ENCODE assay signal across 10 cellular contexts in genomic region chr2:230721712-230722111, GRCh38. TPM values are rescaled to one million over a fixed set of nuclear protein-coding genes. Genes with fewer than 3 reads are reported as not detected.
DNase-seq lines count a peak whose midpoint lies in the region; TF ChIP-seq lines count a peak whose summit lies in the region.
"Had no signal": no experiment of that assay in that cellular context is flagged by ENCODE, and none has a peak within 500 bp of the region (broad histone marks: within the 10 kb centered on the region; RNA-seq: fewer than 3 reads in every experiment).

No MANE protein-coding gene starts in this region.

- CTCF ChIA-PET in MCF 10A (lab: Yijun Ruan, JAX) = interaction anchor here (0.6 to 1.2 kb wide), 4 partner anchors 9 to 77 kb away, joined by 3 to 4 read pairs (median 3); no protein-coding TSS in a partner anchor

- TF ChIP-seq CTCF in MCF 10A (IDR thresholded peaks at IDR 0.05; ENCODE audit: unreplicated experiment) = no peak
- no peak for TF ChIP-seq CTCF in breast epithelium (IDR thresholded peaks at IDR 0.05)
- TF ChIP-seq CTCF in Loucy (conservative IDR thresholded peaks at IDR 0.05; ENCODE audit: low read length) = no peak
- TF ChIP-seq CTCF in choroid plexus epithelial cell (conservative IDR thresholded peaks at IDR 0.05; ENCODE audit: low read depth, low read length) = no peak
- no peak for TF ChIP-seq CTCF in esophagus squamous epithelium (IDR thresholded peaks at IDR 0.05)

- H3K36me3 Mint-ChIP-seq in MCF 10A (ENCODE audit: insufficient read depth, unreplicated experiment) = peaks cover 27% of the 10 kb centered on the region

- POLR2A ChIA-PET in MCF 10A (lab: Yijun Ruan, JAX) = interaction anchor here (1.0 to 2.6 kb wide), 6 partner anchors 9 to 75 kb away, joined by 3 to 20 read pairs (median 5); partner anchors contain the start of gene CAB39

- no peak overlapping the region for H3K27ac ChIP-seq in breast epithelium
- H3K27ac ChIP-seq in esophagus squamous epithelium = no peak overlapping the region

- intact Hi-C loops in MCF 10A (cut with micrococcal nuclease) (no loop called here), breast epithelium (cut with DNase I; ENCODE audit: low total_unique reads) (no loop called here), esophagus squamous epithelium (cut with DNase I) (no loop called here)

- no peak overlapping the region for H2AFZ ChIP-seq in Loucy (ENCODE audit: low read length)

- no peaks in the 10 kb centered on the region for H3K9me3 Mint-ChIP-seq in MCF 10A (ENCODE audit: unreplicated experiment)

- peak overlapping the region; percentile 73 for H3K27ac Mint-ChIP-seq in MCF 10A (ENCODE audit: low read depth, unreplicated experiment)

- WGBS in esophagus squamous epithelium, 2 donors = 44 to 59% methylated on average over 1 of the region's 1 CpG

- no peaks in the 10 kb centered on the region for H3K27me3 Mint-ChIP-seq in MCF 10A (ENCODE audit: insufficient read depth, unreplicated experiment)

- DNase-seq in MCF 10A (ENCODE audit: unreplicated experiment) (peak; percentile 30), breast epithelium (ENCODE audit: low spot score in 2 of 2) (no peak), choroid plexus epithelial cell (ENCODE audit: low read depth) (peak; percentile 70), esophagus squamous epithelium (lab: John Stamatoyannopoulos, UW) (no peak), COLO829 (ENCODE audit: low spot score) (no peak), NCI-H128 (lab: John Stamatoyannopoulos, UW; ENCODE audit: unreplicated experiment) (no peak), epidermal melanocyte (ENCODE audit: insufficient read length, low spot score) (no peak)
- DNase-seq: BE2C, caudate nucleus had no signal

- H3K79me2 ChIP-seq in Loucy (ENCODE audit: insufficient read depth, low read length) = peaks cover 93% of the 10 kb centered on the region

- no peaks in the 10 kb centered on the region for H3K9me2 ChIP-seq in Loucy (replicated peaks; ENCODE audit: low read depth, low read length)

- no TSS peak for BruUV-seq in MCF 10A (replicated peaks; lab: Mats Ljungman, UMichigan)

- no peaks in the 10 kb centered on the region; the same call in 1 of the 2 replicates for H3F3A ChIP-seq in Loucy (ENCODE audit: low read depth)

- no peaks in the 10 kb centered on the region for H3K27me3 ChIP-seq in breast epithelium
- no peaks in the 10 kb centered on the region for H3K27me3 ChIP-seq in Loucy (ENCODE audit: insufficient read depth, low read length, poor library complexity, severe bottlenecking)
- no peaks in the 10 kb centered on the region for H3K27me3 ChIP-seq in esophagus squamous epithelium
- H3K27me3 ChIP-seq: BE2C had no signal

- H3K4me3 Mint-ChIP-seq in MCF 10A (ENCODE audit: unreplicated experiment) = peak overlapping the region; percentile 37

- no peak for TF ChIP-seq POLR2A in breast epithelium (IDR thresholded peaks at IDR 0.05)
- no peak for TF ChIP-seq POLR2A in esophagus squamous epithelium (IDR thresholded peaks at IDR 0.05)

- H3K4me1 ChIP-seq in breast epithelium = no peaks in the 10 kb centered on the region
- peaks cover 57% of the 10 kb centered on the region for H3K4me1 ChIP-seq in Loucy (ENCODE audit: insufficient read depth, low read length, poor library complexity, severe bottlenecking)
- H3K4me1 ChIP-seq in esophagus squamous epithelium = peaks cover 0 to 59% (median 21%) of the 10 kb centered on the region in 3 donors
- H3K4me1 ChIP-seq: BE2C had no signal

- no peaks in the 10 kb centered on the region for H3K36me3 ChIP-seq in breast epithelium
- peaks cover 15% of the 10 kb centered on the region; the same call in 1 of the 2 replicates for H3K36me3 ChIP-seq in Loucy (ENCODE audit: insufficient read depth, low read length)
- H3K36me3 ChIP-seq in esophagus squamous epithelium = peaks cover 0 to 45% (median 6%) of the 10 kb centered on the region in 3 donors

- H3K4me3 ChIP-seq in breast epithelium (no peak overlapping the region), Loucy (ENCODE audit: low read length, poor library complexity, severe bottlenecking) (peak overlapping the region; percentile 40), choroid plexus epithelial cell (ENCODE audit: low read depth, low read length) (no peak overlapping the region), esophagus squamous epithelium (no peak overlapping the region)

- peaks cover 83% of the 10 kb centered on the region for H4K20me1 ChIP-seq in Loucy (ENCODE audit: insufficient read depth, low read length, poor library complexity, severe bottlenecking)

- H3K9me3 ChIP-seq in breast epithelium = no peaks in the 10 kb centered on the region
- no peaks in the 10 kb centered on the region for H3K9me3 ChIP-seq in Loucy (ENCODE audit: insufficient read depth, low read depth, low read length)
- no peaks in the 10 kb centered on the region for H3K9me3 ChIP-seq in esophagus squamous epithelium
- H3K9me3 ChIP-seq: BE2C had no signal

- peak overlapping the region; percentile 0 for H3K9ac ChIP-seq in Loucy (ENCODE audit: low read depth, low read length, poor library complexity, severe bottlenecking)

- H3K4me1 Mint-ChIP-seq in MCF 10A (ENCODE audit: insufficient read depth, unreplicated experiment) = peaks cover 31% of the 10 kb centered on the region

- H3K4me2 ChIP-seq in Loucy (ENCODE audit: low read depth, low read length, poor library complexity, severe bottlenecking) = peak overlapping the region; percentile 57

RNA-seq across cellular contexts. Expression of gene CAB39, which starts 9.1 kb away (rescaled TPM):
- total RNA-seq in MCF 10A (2022) (76.9 and 91.7 TPM in 2 replicates), breast epithelium (10 to 100 TPM; 79.0 to 85.9 (median 83.4) TPM), esophagus squamous epithelium (10 to 100 TPM; 47.6 to 80.3 (median 71.8) TPM)

Comparison
In these comparisons a context has a peak if more than half of its experiments do, and no peak if none do; other contexts are left out.
1. DNase-seq: peak in MCF 10A (single experiment) and choroid plexus epithelial cell (single experiment); none in breast epithelium (0 of 2), esophagus squamous epithelium (single experiment), COLO829 (single experiment), NCI-H128 (single experiment) and epidermal melanocyte (single experiment).